Comparison of ENCODE assay signal across 8 cellular contexts in genomic region chr6:17907467-17908229, GRCh38.
DNase-seq lines count a peak whose midpoint lies in the region; ATAC-seq lines count a peak whose summit lies in the region.

No MANE protein-coding gene starts in this region.

- ATAC-seq in GM21367 (IDR thresholded peaks at IDR 0.05; ENCODE audit: unreplicated experiment) = peak; percentile 81
- no peak for ATAC-seq in HG03139 (IDR thresholded peaks at IDR 0.05; ENCODE audit: unreplicated experiment)
- ATAC-seq in GM21528 (IDR thresholded peaks at IDR 0.05; ENCODE audit: low FRiP score, unreplicated experiment) = no peak

- DNase-seq in A172 (ENCODE audit: low spot score) (peak; percentile 88), RPMI8226 (peak; percentile 84), epidermal melanocyte (ENCODE audit: insufficient read length, low spot score) (peak; percentile 34), myocyte (ENCODE audit: low read depth) (peak; percentile 95), NCI-H2107 (lab: John Stamatoyannopoulos, UW) (no peak)
